9 cellular contexts compared by ENCODE assay signal in genomic region chr3:186107148-186108105, GRCh38. TPM values are rescaled to one million over a fixed set of nuclear protein-coding genes. Genes with fewer than 3 reads are reported as not detected.
DNase-seq lines count a peak whose midpoint lies in the region; ATAC-seq and FAIRE-seq lines count a peak whose summit lies in the region.
"Had no signal": no experiment of that assay in that cellular context is flagged by ENCODE, and none has a peak within 500 bp of the region (broad histone marks: within the 10 kb centered on the region; RNA-seq: fewer than 3 reads in every experiment).

No MANE protein-coding gene starts in this region.

- H3K9me3 Mint-ChIP-seq in activated CD8-positive, alpha-beta memory T cell treated with anti-CD3 and anti-CD28 coated beads, Interleukin-2, amount 10 ng/mL, durations not matched to agents 7 days and 5 days (ENCODE audit: low read depth): no peaks in the 10 kb centered on the region
- no peaks in the 10 kb centered on the region for H3K9me3 Mint-ChIP-seq in stimulated activated naive CD8-positive, alpha-beta T cell treated with anti-CD3 and anti-CD28 coated beads, Interleukin-15, Interleukin-2, amounts not matched to agents 100 ng/mL and 50 ng/mL, for 24 hours

- no peak for ATAC-seq in activated CD8-positive, alpha-beta memory T cell treated with anti-CD3 and anti-CD28 coated beads, Interleukin-2, amount 10 ng/mL, durations not matched to agents 7 days and 5 days
- no peak for ATAC-seq in GM18511 (IDR thresholded peaks at IDR 0.05; ENCODE audit: unreplicated experiment)

- H3K4me1 Mint-ChIP-seq in activated CD8-positive, alpha-beta memory T cell treated with anti-CD3 and anti-CD28 coated beads, Interleukin-2, amount 10 ng/mL, durations not matched to agents 7 days and 5 days: peaks cover 41% of the 10 kb centered on the region
- peaks cover 41% of the 10 kb centered on the region for H3K4me1 Mint-ChIP-seq in stimulated activated naive CD8-positive, alpha-beta T cell treated with anti-CD3 and anti-CD28 coated beads, Interleukin-15, Interleukin-2, amounts not matched to agents 100 ng/mL and 50 ng/mL, for 24 hours (ENCODE audit: low read depth)

- WGBS in mesodermal cell (ENCODE audit: insufficient coverage in 2 of 2), 2 experiments: 0 to 2% methylated on average over 15 to 16 of the region's 45 CpGs

- no peaks in the 10 kb centered on the region for H3K36me3 Mint-ChIP-seq in activated CD8-positive, alpha-beta memory T cell treated with anti-CD3 and anti-CD28 coated beads, Interleukin-2, amount 10 ng/mL, durations not matched to agents 7 days and 5 days
- no peaks in the 10 kb centered on the region for H3K36me3 Mint-ChIP-seq in stimulated activated naive CD8-positive, alpha-beta T cell treated with anti-CD3 and anti-CD28 coated beads, Interleukin-15, Interleukin-2, amounts not matched to agents 100 ng/mL and 50 ng/mL, for 24 hours (ENCODE audit: low read depth)

- H3K9me3 ChIP-seq in mesodermal cell (ENCODE audit: control insufficient read depth, low read length): no peaks in the 10 kb centered on the region

- DNase-seq in DMS79 (lab: John Stamatoyannopoulos, UW) (peak; percentile 57), HTR-8/SVneo (ENCODE audit: insufficient read length, low spot score) (peak; percentile 54), NCI-H82 treated with DMSO at 0.1 percent for 48 hours (lab: John Stamatoyannopoulos, UW; ENCODE audit: unreplicated experiment) (peak; percentile 75), epithelial cell of prostate (ENCODE audit: low read depth, low spot score) (no peak)
- DNase-seq in activated CD8-positive, alpha-beta memory T cell treated with anti-CD3 and anti-CD28 coated beads, Interleukin-2, amount 10 ng/mL, durations not matched to agents 7 days and 5 days: peak; percentile 55

- H3K4me1 ChIP-seq in mesodermal cell (ENCODE audit: control insufficient read depth, insufficient read depth, low read length, poor library complexity, severe bottlenecking): peaks cover 20% of the 10 kb centered on the region

- peak overlapping the region; percentile 78 for H3K4me3 Mint-ChIP-seq in activated CD8-positive, alpha-beta memory T cell treated with anti-CD3 and anti-CD28 coated beads, Interleukin-2, amount 10 ng/mL, durations not matched to agents 7 days and 5 days
- peak overlapping the region; percentile 89 for H3K4me3 Mint-ChIP-seq in stimulated activated naive CD8-positive, alpha-beta T cell treated with anti-CD3 and anti-CD28 coated beads, Interleukin-15, Interleukin-2, amounts not matched to agents 100 ng/mL and 50 ng/mL, for 24 hours

- H3K27ac ChIP-seq in epithelial cell of prostate (peak overlapping the region; percentile 98), mesodermal cell (ENCODE audit: low read depth, low read length, severe bottlenecking) (peak overlapping the region; percentile 93)
- H3K27ac ChIP-seq: VCaP had no signal

- FAIRE-seq in HTR-8/SVneo (lab: Jason Lieb, UNC): no peak

- CTCF ChIA-PET in activated CD8-positive, alpha-beta memory T cell treated with anti-CD3 and anti-CD28 coated beads, Interleukin-2, amount 10 ng/mL, durations not matched to agents 7 days and 5 days (lab: Charles Lee): interaction anchor here (1.2 kb wide), 1 partner anchor 120 kb away, joined by 3 read pairs; no protein-coding TSS in a partner anchor

- H3K27me3 Mint-ChIP-seq in activated CD8-positive, alpha-beta memory T cell treated with anti-CD3 and anti-CD28 coated beads, Interleukin-2, amount 10 ng/mL, durations not matched to agents 7 days and 5 days: peaks cover 87% of the 10 kb centered on the region
- peaks cover 75% of the 10 kb centered on the region for H3K27me3 Mint-ChIP-seq in stimulated activated naive CD8-positive, alpha-beta T cell treated with anti-CD3 and anti-CD28 coated beads, Interleukin-15, Interleukin-2, amounts not matched to agents 100 ng/mL and 50 ng/mL, for 24 hours

- peaks cover 20% of the 10 kb centered on the region for H3K36me3 ChIP-seq in mesodermal cell (ENCODE audit: control insufficient read depth, insufficient read depth, low read length)

- H3K4me3 ChIP-seq in mesodermal cell (ENCODE audit: extremely low read depth, insufficient read depth, low read length, poor library complexity, severe bottlenecking): peak overlapping the region; percentile 91

- no peak overlapping the region for H3K27ac Mint-ChIP-seq in activated CD8-positive, alpha-beta memory T cell treated with anti-CD3 and anti-CD28 coated beads, Interleukin-2, amount 10 ng/mL, durations not matched to agents 7 days and 5 days
- H3K27ac Mint-ChIP-seq in stimulated activated naive CD8-positive, alpha-beta T cell treated with anti-CD3 and anti-CD28 coated beads, Interleukin-15, Interleukin-2, amounts not matched to agents 100 ng/mL and 50 ng/mL, for 24 hours: peak overlapping the region; percentile 36

RNA-seq across cellular contexts. Expression of gene ETV5, which starts 1.5 kb away (rescaled TPM):
- under 1 TPM; 0.16 to 0.47 TPM for total RNA-seq in activated CD8-positive, alpha-beta memory T cell treated with anti-CD3 and anti-CD28 coated beads, Interleukin-2, amount 10 ng/mL, durations not matched to agents 7 days and 5 days
- 68.0 TPM for polyA plus RNA-seq in mesodermal cell (2013, experiment 1 of 2)
- 54.7 TPM for polyA plus RNA-seq in mesodermal cell (2013, experiment 2 of 2)
